9 cellular contexts compared by ENCODE assay signal in genomic region chrX:132956421-132957210, GRCh38. TPM values are rescaled to one million over a fixed set of nuclear protein-coding genes. Genes with fewer than 3 reads are reported as not detected.
DNase-seq lines count a peak whose midpoint lies in the region; ATAC-seq and TF ChIP-seq lines count a peak whose summit lies in the region.
"Had no signal": no experiment of that assay in that cellular context is flagged by ENCODE, and none has a peak within 500 bp of the region (broad histone marks: within the 10 kb centered on the region; RNA-seq: fewer than 3 reads in every experiment).

No MANE protein-coding gene starts in this region.

- peak overlapping the region; percentile 62 for H3K4me3 Mint-ChIP-seq in activated CD4-positive, alpha-beta T cell treated with anti-CD3 and anti-CD28 coated beads for 36 hours

- TF ChIP-seq CTCF in astrocyte of the spinal cord (IDR thresholded peaks at IDR 0.05; ENCODE audit: low read depth, low read length) (no peak), kidney epithelial cell (IDR thresholded peaks at IDR 0.05; ENCODE audit: insufficient read depth, low read length, poor library complexity, severe bottlenecking) (no peak), suprapubic skin (IDR thresholded peaks at IDR 0.05) (no peak), thyroid gland (IDR thresholded peaks at IDR 0.05) (no peak)

- no peaks in the 10 kb centered on the region for H3K36me3 ChIP-seq in kidney epithelial cell (ENCODE audit: control insufficient read depth, insufficient read depth, low read length)
- no peaks in the 10 kb centered on the region for H3K36me3 ChIP-seq in suprapubic skin
- H3K36me3 ChIP-seq in thyroid gland = no peaks in the 10 kb centered on the region

- H3K9me3 ChIP-seq in suprapubic skin (no peaks in the 10 kb centered on the region), thyroid gland (no peaks in the 10 kb centered on the region)

- no peak overlapping the region for H3K27ac Mint-ChIP-seq in activated CD4-positive, alpha-beta T cell treated with anti-CD3 and anti-CD28 coated beads for 36 hours

- WGBS in suprapubic skin = 61% methylated on average over 28 of the region's 83 CpGs
- WGBS in thyroid gland, 2 donors = 2 to 7% methylated on average over 2 to 15 of the region's 83 CpGs

- no peaks in the 10 kb centered on the region for H3K36me3 Mint-ChIP-seq in activated CD4-positive, alpha-beta T cell treated with anti-CD3 and anti-CD28 coated beads for 36 hours (ENCODE audit: low read depth)

- ATAC-seq in activated CD4-positive, alpha-beta T cell treated with anti-CD3 and anti-CD28 coated beads for 36 hours = no peak
- ATAC-seq in GM19463 (IDR thresholded peaks at IDR 0.05; ENCODE audit: unreplicated experiment) = no peak

- peak overlapping the region; percentile 35 for H3K4me3 ChIP-seq in astrocyte of the spinal cord (ENCODE audit: low read depth, low read length)
- peak overlapping the region; percentile 36 for H3K4me3 ChIP-seq in kidney epithelial cell (ENCODE audit: low read depth, low read length)
- peak overlapping the region; percentile 50 for H3K4me3 ChIP-seq in suprapubic skin
- peak overlapping the region in 1 of 3 donors; percentile 14 for H3K4me3 ChIP-seq in thyroid gland (replicated peaks in 1 of 3)

- CTCF ChIA-PET in activated CD4-positive, alpha-beta T cell treated with anti-CD3 and anti-CD28 coated beads for 36 hours (lab: Charles Lee) = no interaction called here

- peaks cover 22% of the 10 kb centered on the region for H3K4me1 ChIP-seq in suprapubic skin
- H3K4me1 ChIP-seq in thyroid gland = peaks cover 0 to 18% of the 10 kb centered on the region in 2 donors

- H3K4me1 Mint-ChIP-seq in activated CD4-positive, alpha-beta T cell treated with anti-CD3 and anti-CD28 coated beads for 36 hours = peaks cover 2% of the 10 kb centered on the region

- H3K9me3 Mint-ChIP-seq in activated CD4-positive, alpha-beta T cell treated with anti-CD3 and anti-CD28 coated beads for 36 hours (ENCODE audit: low read depth) = no peaks in the 10 kb centered on the region

- TF ChIP-seq EP300 in suprapubic skin (IDR thresholded peaks at IDR 0.05) = no peak

- POLR2A ChIA-PET in activated CD4-positive, alpha-beta T cell treated with anti-CD3 and anti-CD28 coated beads for 36 hours (lab: Charles Lee) = no interaction called here

- TF ChIP-seq POLR2A in suprapubic skin (IDR thresholded peaks at IDR 0.05) = no peak
- no peak for TF ChIP-seq POLR2A in thyroid gland (IDR thresholded peaks at IDR 0.05)

- DNase-seq in activated CD4-positive, alpha-beta T cell treated with anti-CD3 and anti-CD28 coated beads for 36 hours = no peak
- no peak for DNase-seq in activated CD4-positive, alpha-beta T cell treated with anti-CD3 and anti-CD28 coated beads for 1 hour
- DNase-seq in astrocyte of the spinal cord (ENCODE audit: low read depth, low spot score) (no peak), kidney epithelial cell (ENCODE audit: low read depth) (no peak), suprapubic skin (ENCODE audit: low spot score in 2 of 2) (no peak), thyroid gland (no peak), NCI-H146 treated with DMSO at 0.1 percent for 48 hours (lab: John Stamatoyannopoulos, UW; ENCODE audit: unreplicated experiment) (no peak)
- DNase-seq: MV-4-11 had no signal

- in situ Hi-C loops in astrocyte of the spinal cord (cut with HindIII; ENCODE audit: low sequenced_read_pairs) = no loop called here

- H3K27ac ChIP-seq in suprapubic skin (no peak overlapping the region), thyroid gland (no peak overlapping the region)

- peaks cover 32% of the 10 kb centered on the region for H3K27me3 Mint-ChIP-seq in activated CD4-positive, alpha-beta T cell treated with anti-CD3 and anti-CD28 coated beads for 36 hours

- intact Hi-C loops in activated CD4-positive, alpha-beta T cell treated with anti-CD3 and anti-CD28 coated beads for 36 hours (cut with DNase I, micrococcal nuclease) = loop anchor here in 1 of 2 experiments (5.0 kb wide), 1 partner anchor 219 kb away; no protein-coding TSS in a partner anchor
- intact Hi-C loops in thyroid gland (cut with DNase I) = no loop called here

- H3K27me3 ChIP-seq in kidney epithelial cell (ENCODE audit: control insufficient read depth, insufficient read depth, low read length) (peaks cover 12% of the 10 kb centered on the region), suprapubic skin (peaks cover 43% of the 10 kb centered on the region), thyroid gland (peaks cover 9% of the 10 kb centered on the region)

RNA-seq across cellular contexts. Expression of gene HS6ST2, which starts 1.8 kb away (rescaled TPM):
- under 1 TPM; 0.62 to 0.76 TPM for total RNA-seq in activated CD4-positive, alpha-beta T cell treated with anti-CD3 and anti-CD28 coated beads for 36 hours
- 6.6 and 8.4 TPM in 2 replicates for total RNA-seq in kidney epithelial cell
- under 1 TPM in 3 of 4 donors, not detected in 1; 0.21 to 0.30 (median 0.24) TPM for total RNA-seq in suprapubic skin
- total RNA-seq in thyroid gland = under 1 TPM in 3 of 4 donors, not detected in 1; 0.11 to 0.78 (median 0.38) TPM
